Comparison of ENCODE assay signal across 8 cellular contexts in the genomic region with DNA sequence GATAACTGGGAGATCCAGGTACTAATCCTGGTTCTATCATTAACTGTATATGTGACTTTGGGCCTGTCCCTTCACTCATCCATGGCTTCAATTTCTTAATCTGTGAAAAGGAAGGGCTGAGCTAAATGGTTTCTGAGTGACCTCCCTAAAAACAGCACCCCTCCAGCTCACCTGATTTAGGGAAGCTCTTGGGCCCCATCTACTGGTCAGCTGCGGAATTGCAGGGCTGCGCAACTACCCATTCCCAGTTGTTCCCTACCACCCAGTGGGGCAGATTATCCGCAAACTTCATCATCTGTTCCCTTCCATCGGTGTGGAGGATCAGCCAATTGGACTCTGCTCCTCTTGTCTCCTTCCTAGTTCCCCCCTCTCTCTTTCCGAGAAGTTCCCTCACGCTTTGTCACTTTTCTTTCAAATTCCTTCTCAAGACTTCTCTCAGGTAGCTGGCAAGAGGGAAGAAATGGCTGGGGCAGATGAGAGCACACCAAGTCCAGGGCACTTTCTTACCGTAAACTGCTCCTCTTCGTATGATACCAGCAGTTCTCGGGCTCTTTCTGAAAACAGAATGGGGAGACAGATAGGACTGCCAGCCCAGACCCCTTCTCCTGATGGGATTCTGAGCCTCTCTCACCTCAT. TPM values are rescaled to one million over a fixed set of nuclear protein-coding genes. Genes with fewer than 3 reads are reported as not detected.
DNase-seq lines count a peak whose midpoint lies in the region; ATAC-seq and TF ChIP-seq lines count a peak whose summit lies in the region.

No MANE protein-coding gene starts in this region.

- peaks cover 11% of the 10 kb centered on the region for H3K79me2 ChIP-seq in OCI-LY1 (ENCODE audit: insufficient read depth, low read length)

- no peaks in the 10 kb centered on the region for H3K9me2 ChIP-seq in OCI-LY1 (ENCODE audit: low read depth, low read length)

- H3K36me3 ChIP-seq in OCI-LY1 (ENCODE audit: insufficient read depth, low read length) (peaks cover 64% of the 10 kb centered on the region), gastrocnemius medialis (peaks cover 0 to 28% of the 10 kb centered on the region in 2 donors)

- in situ Hi-C loops in gastrocnemius medialis (cut with MboI; ENCODE audit: low sequenced_read_pairs in 4 of 4), result no loop called here

- no peaks in the 10 kb centered on the region for H3K9me3 Mint-ChIP-seq in activated T-helper 1 cell treated with anti-CD3 and anti-CD28 coated beads, Interleukin-12 subunit alpha, Interleukin-12 subunit beta, Interleukin-2, Interleukin-4 antibody, amounts not matched to agents 30 ng/mL and 10 ng/mL and 1 ng/mL, durations not matched to agents 14 hours and 24 hours and 36 hours

- no peak overlapping the region for H3K4me2 ChIP-seq in OCI-LY1 (ENCODE audit: low read length)

- H3K27ac Mint-ChIP-seq in activated T-helper 1 cell treated with anti-CD3 and anti-CD28 coated beads, Interleukin-12 subunit alpha, Interleukin-12 subunit beta, Interleukin-2, Interleukin-4 antibody, amounts not matched to agents 30 ng/mL and 10 ng/mL and 1 ng/mL, durations not matched to agents 14 hours and 24 hours and 36 hours, result no peak overlapping the region

- H3K27me3 ChIP-seq in OCI-LY1 (ENCODE audit: insufficient read depth, low read length), result no peaks in the 10 kb centered on the region
- no peaks in the 10 kb centered on the region for H3K27me3 ChIP-seq in gastrocnemius medialis

- peaks cover 14% of the 10 kb centered on the region for H3K4me1 Mint-ChIP-seq in activated T-helper 1 cell treated with anti-CD3 and anti-CD28 coated beads, Interleukin-12 subunit alpha, Interleukin-12 subunit beta, Interleukin-2, Interleukin-4 antibody, amounts not matched to agents 30 ng/mL and 10 ng/mL and 1 ng/mL, durations not matched to agents 14 hours and 24 hours and 36 hours (ENCODE audit: low read depth)

- H3K4me3 Mint-ChIP-seq in activated T-helper 1 cell treated with anti-CD3 and anti-CD28 coated beads, Interleukin-12 subunit alpha, Interleukin-12 subunit beta, Interleukin-2, Interleukin-4 antibody, amounts not matched to agents 30 ng/mL and 10 ng/mL and 1 ng/mL, durations not matched to agents 14 hours and 24 hours and 36 hours, result no peak overlapping the region

- H3K4me3 ChIP-seq in OCI-LY1 (ENCODE audit: low read depth, low read length, poor library complexity, severe bottlenecking) (no peak overlapping the region), gastrocnemius medialis (no peak overlapping the region)

- H2AFZ ChIP-seq in OCI-LY1 (ENCODE audit: low read length), result no peak overlapping the region

- H3K27ac ChIP-seq in OCI-LY1 (ENCODE audit: low read depth, low read length, poor library complexity, severe bottlenecking) (no peak overlapping the region), gastrocnemius medialis (no peak overlapping the region)

- intact Hi-C loops in activated T-helper 1 cell treated with anti-CD3 and anti-CD28 coated beads, Interleukin-12 subunit alpha, Interleukin-12 subunit beta, Interleukin-2, Interleukin-4 antibody, amounts not matched to agents 30 ng/mL and 10 ng/mL and 1 ng/mL, durations not matched to agents 14 hours and 24 hours and 36 hours (cut with micrococcal nuclease), result loop anchor here (1.0 kb wide), 1 partner anchor 635 kb away; no protein-coding TSS in a partner anchor
- intact Hi-C loops in head of caudate nucleus (cut with DNase I) (no loop called here), gastrocnemius medialis (cut with DNase I; ENCODE audit: low total_unique reads) (no loop called here)

- peaks cover 22% of the 10 kb centered on the region for H3K36me3 Mint-ChIP-seq in activated T-helper 1 cell treated with anti-CD3 and anti-CD28 coated beads, Interleukin-12 subunit alpha, Interleukin-12 subunit beta, Interleukin-2, Interleukin-4 antibody, amounts not matched to agents 30 ng/mL and 10 ng/mL and 1 ng/mL, durations not matched to agents 14 hours and 24 hours and 36 hours (ENCODE audit: low read depth)

- H3K27me3 Mint-ChIP-seq in activated T-helper 1 cell treated with anti-CD3 and anti-CD28 coated beads, Interleukin-12 subunit alpha, Interleukin-12 subunit beta, Interleukin-2, Interleukin-4 antibody, amounts not matched to agents 30 ng/mL and 10 ng/mL and 1 ng/mL, durations not matched to agents 14 hours and 24 hours and 36 hours (ENCODE audit: insufficient read depth), result no peaks in the 10 kb centered on the region

- peaks cover 10% of the 10 kb centered on the region for H3K4me1 ChIP-seq in OCI-LY1 (ENCODE audit: insufficient read depth, low read length, severe bottlenecking)
- peaks cover 7 to 16% of the 10 kb centered on the region in 2 donors for H3K4me1 ChIP-seq in gastrocnemius medialis

- DNase-seq in DMS 273 (lab: John Stamatoyannopoulos, UW; ENCODE audit: unreplicated experiment) (peak; percentile 80), DMS 273 treated with DMSO at 0.1 percent for 48 hours (lab: John Stamatoyannopoulos, UW) (no peak), HEK293T (ENCODE audit: extremely low spot score) (peak; percentile 77), head of caudate nucleus (peak in 40 of 42 donors; percentile 18 to 82 (median 58)), gastrocnemius medialis (peak; percentile 2 to 19)
- DNase-seq in activated T-helper 1 cell treated with anti-CD3 and anti-CD28 coated beads, Interleukin-12 subunit alpha, Interleukin-12 subunit beta, Interleukin-2, Interleukin-4 antibody, amounts not matched to agents 30 ng/mL and 10 ng/mL and 1 ng/mL, durations not matched to agents 14 hours and 24 hours and 36 hours (ENCODE audit: low spot score), result peak; percentile 8

- no peaks in the 10 kb centered on the region for H3K9me3 ChIP-seq in OCI-LY1 (ENCODE audit: low read length)
- H3K9me3 ChIP-seq in gastrocnemius medialis, result no peaks in the 10 kb centered on the region

- POLR2A ChIA-PET in HEK293T (lab: Yijun Ruan, JAX), result no interaction called here

- no peaks in the 10 kb centered on the region for H3F3A ChIP-seq in OCI-LY1 (ENCODE audit: insufficient read depth, low read length)

- TF ChIP-seq POLR2A in gastrocnemius medialis (IDR thresholded peaks at IDR 0.05), result no peak

- peak in 1 of 2 donors; percentile 82 for ATAC-seq in gastrocnemius medialis
- no peak for ATAC-seq in GM21526 (IDR thresholded peaks at IDR 0.05; ENCODE audit: low FRiP score, unreplicated experiment)

- TF ChIP-seq CTCF in OCI-LY1 (IDR thresholded peaks at IDR 0.05; ENCODE audit: low read length) (peak; percentile 76), gastrocnemius medialis (IDR thresholded peaks at IDR 0.05 in 4 of 5, conservative IDR thresholded peaks at IDR 0.05 in 1 of 5) (peak; percentile 51 to 92 (median 79))

- H4K20me1 ChIP-seq in OCI-LY1 (ENCODE audit: insufficient read depth, low read length), result no peaks in the 10 kb centered on the region

- CTCF ChIA-PET in HEK293T (lab: Yijun Ruan, JAX), result interaction anchor here (1.2 to 1.3 kb wide), 2 partner anchors 23 to 33 kb away, joined by 3 to 4 read pairs; no protein-coding TSS in a partner anchor

- H3K9ac ChIP-seq in OCI-LY1 (ENCODE audit: low read length), result no peak overlapping the region

TF ChIP-seq in HEK293T, 16 proteins besides CTCF, POLR2A, EP300 and RAD21:
- TF ChIP-seq SUZ12 (IDR thresholded peaks at IDR 0.05) (no peak), ELF4 (IDR thresholded peaks at IDR 0.05) (no peak), ARNT (IDR thresholded peaks at IDR 0.05) (no peak), FOXA1 (IDR thresholded peaks at IDR 0.05) (no peak), ZNF384 (IDR thresholded peaks at IDR 0.05) (no peak), HDGF (IDR thresholded peaks at IDR 0.05; ENCODE audit: borderline replicate concordance) (no peak), FOXK2 (IDR thresholded peaks at IDR 0.05) (no peak), L3MBTL2 (conservative IDR thresholded peaks at IDR 0.05) (no peak), NFRKB (IDR thresholded peaks at IDR 0.05) (no peak), FOXM1 (IDR thresholded peaks at IDR 0.05; ENCODE audit: borderline replicate concordance) (no peak), SP1 (IDR thresholded peaks at IDR 0.05) (no peak), TARDBP (IDR thresholded peaks at IDR 0.05) (no peak), LEF1 (IDR thresholded peaks at IDR 0.05; ENCODE audit: borderline replicate concordance) (no peak), BHLHE40 (IDR thresholded peaks at IDR 0.05; ENCODE audit: borderline replicate concordance) (no peak), CTBP1 (IDR thresholded peaks at IDR 0.05; ENCODE audit: borderline replicate concordance) (no peak)
- TF ChIP-seq, protein P1, sequence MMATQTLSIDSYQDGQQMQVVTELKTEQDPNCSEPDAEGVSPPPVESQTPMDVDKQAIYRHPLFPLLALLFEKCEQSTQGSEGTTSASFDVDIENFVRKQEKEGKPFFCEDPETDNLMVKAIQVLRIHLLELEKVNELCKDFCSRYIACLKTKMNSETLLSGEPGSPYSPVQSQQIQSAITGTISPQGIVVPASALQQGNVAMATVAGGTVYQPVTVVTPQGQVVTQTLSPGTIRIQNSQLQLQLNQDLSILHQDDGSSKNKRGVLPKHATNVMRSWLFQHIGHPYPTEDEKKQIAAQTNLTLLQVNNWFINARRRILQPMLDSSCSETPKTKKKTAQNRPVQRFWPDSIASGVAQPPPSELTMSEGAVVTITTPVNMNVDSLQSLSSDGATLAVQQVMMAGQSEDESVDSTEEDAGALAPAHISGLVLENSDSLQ (IDR thresholded peaks at IDR 0.05), result no peak

RNA-seq across cellular contexts. Expression of gene LAS1L, which starts 5.8 kb away (rescaled TPM):
- 62.5 and 65.1 TPM in 2 replicates for total RNA-seq in activated T-helper 1 cell treated with anti-CD3 and anti-CD28 coated beads, Interleukin-12 subunit alpha, Interleukin-12 subunit beta, Interleukin-2, Interleukin-4 antibody, amounts not matched to agents 30 ng/mL and 10 ng/mL and 1 ng/mL, durations not matched to agents 14 hours and 24 hours and 36 hours
- 1 to 10 TPM; 7.2 to 8.3 (median 7.6) TPM for total RNA-seq in gastrocnemius medialis
